ENCODE assay signal across 10 cellular contexts in genomic region chr18:63285332-63285731, GRCh38. TPM values are rescaled to one million over a fixed set of nuclear protein-coding genes. Genes with fewer than 3 reads are reported as not detected.
DNase-seq lines count a peak whose midpoint lies in the region; ATAC-seq, FAIRE-seq and TF ChIP-seq lines count a peak whose summit lies in the region.
"Had no signal": no experiment of that assay in that cellular context is flagged by ENCODE, and none has a peak within 500 bp of the region (broad histone marks: within the 10 kb centered on the region; RNA-seq: fewer than 3 reads in every experiment).

No MANE protein-coding gene starts in this region.

- peaks cover 14% of the 10 kb centered on the region for H3K36me3 Mint-ChIP-seq in activated naive CD8-positive, alpha-beta T cell
- H3K36me3 Mint-ChIP-seq in activated naive CD8-positive, alpha-beta T cell treated with anti-CD3 and anti-CD28 coated beads for 36 hours: peaks cover 41% of the 10 kb centered on the region
- peaks cover 5% of the 10 kb centered on the region for H3K36me3 Mint-ChIP-seq in IgD-negative memory B cell

- H3K36me3 ChIP-seq in transverse colon: peaks cover 0 to 6% (median 0%) of the 10 kb centered on the region in 4 donors

- DNase-seq in activated naive CD8-positive, alpha-beta T cell treated with anti-CD3 and anti-CD28 coated beads for 36 hours: no peak
- DNase-seq in transverse colon (peak; percentile 61), RCC 7860 (ENCODE audit: low spot score) (no peak), G401 (ENCODE audit: low spot score) (no peak), anterior cingulate cortex (lab: John Stamatoyannopoulos, UW) (no peak)
- DNase-seq: AML-193, PC-9 had no signal

- H3K4me3 Mint-ChIP-seq in activated naive CD8-positive, alpha-beta T cell: no peak overlapping the region
- H3K4me3 Mint-ChIP-seq in activated naive CD8-positive, alpha-beta T cell treated with anti-CD3 and anti-CD28 coated beads for 36 hours: no peak overlapping the region
- H3K4me3 Mint-ChIP-seq in IgD-negative memory B cell: peak overlapping the region in 3 of 4 donors; percentile 86 to 95 (median 94)

- peak overlapping the region in 3 of 4 donors; percentile 13 to 72 (median 58) for H3K27ac ChIP-seq in transverse colon
- H3K27ac ChIP-seq: PC-9 had no signal

- intact Hi-C loops in transverse colon (cut with DNase I; ENCODE audit: low total_unique reads): no loop called here

- ATAC-seq in HG02610 (IDR thresholded peaks at IDR 0.05; ENCODE audit: unreplicated experiment): peak; percentile 94

- no peaks in the 10 kb centered on the region for H3K9me3 ChIP-seq in transverse colon

- no peak for TF ChIP-seq EP300 in transverse colon (IDR thresholded peaks at IDR 0.05; ENCODE audit: low read depth)

- no peak overlapping the region for H3K4me3 ChIP-seq in transverse colon
- H3K4me3 ChIP-seq: PC-9 had no signal

- no peaks in the 10 kb centered on the region for H3K9me3 Mint-ChIP-seq in activated naive CD8-positive, alpha-beta T cell (ENCODE audit: low read depth)
- H3K9me3 Mint-ChIP-seq in activated naive CD8-positive, alpha-beta T cell treated with anti-CD3 and anti-CD28 coated beads for 36 hours: no peaks in the 10 kb centered on the region
- H3K9me3 Mint-ChIP-seq in IgD-negative memory B cell: no peaks in the 10 kb centered on the region

- peaks cover 35% of the 10 kb centered on the region for H3K4me1 Mint-ChIP-seq in activated naive CD8-positive, alpha-beta T cell (ENCODE audit: low read depth)
- H3K4me1 Mint-ChIP-seq in activated naive CD8-positive, alpha-beta T cell treated with anti-CD3 and anti-CD28 coated beads for 36 hours: peaks cover 57% of the 10 kb centered on the region
- H3K4me1 Mint-ChIP-seq in IgD-negative memory B cell: peaks cover 37 to 40% (median 39%) of the 10 kb centered on the region in 3 donors

- H3K27me3 ChIP-seq in transverse colon: no peaks in the 10 kb centered on the region

- TF ChIP-seq CTCF in transverse colon (IDR thresholded peaks at IDR 0.05): no peak

- peaks cover 8 to 49% (median 23%) of the 10 kb centered on the region in 4 donors for H3K4me1 ChIP-seq in transverse colon

- TF ChIP-seq POLR2A in transverse colon (IDR thresholded peaks at IDR 0.05): no peak

- H3K27me3 Mint-ChIP-seq in activated naive CD8-positive, alpha-beta T cell: no peaks in the 10 kb centered on the region
- no peaks in the 10 kb centered on the region for H3K27me3 Mint-ChIP-seq in activated naive CD8-positive, alpha-beta T cell treated with anti-CD3 and anti-CD28 coated beads for 36 hours
- H3K27me3 Mint-ChIP-seq in IgD-negative memory B cell: no peaks in the 10 kb centered on the region

- no peak for FAIRE-seq in RCC 7860 (lab: Jason Lieb, UNC)

- H3K27ac Mint-ChIP-seq in activated naive CD8-positive, alpha-beta T cell: peak overlapping the region; percentile 72
- no peak overlapping the region for H3K27ac Mint-ChIP-seq in activated naive CD8-positive, alpha-beta T cell treated with anti-CD3 and anti-CD28 coated beads for 36 hours
- H3K27ac Mint-ChIP-seq in IgD-negative memory B cell: no peak overlapping the region

- 74 to 93% methylated on average over 3 to 6 of the region's 6 CpGs for WGBS in transverse colon (ENCODE audit: low coverage in 1 of 2), 2 donors

- in situ Hi-C loops in transverse colon (cut with MboI; ENCODE audit: low pct_ligation_motif_present in 1 of 4, low pct_unique_long_range_greater_than_20kb in 1 of 4, low sequenced_read_pairs in 3 of 4): no loop called here
- in situ Hi-C loops in G401 (cut with HindIII; ENCODE audit: low sequenced_read_pairs): no loop called here

RNA-seq across cellular contexts. Expression of gene BCL2, which starts 34.2 kb away (rescaled TPM):
- 10 to 100 TPM; 62.8 to 67.3 TPM for total RNA-seq in activated naive CD8-positive, alpha-beta T cell treated with anti-CD3 and anti-CD28 coated beads for 36 hours
- 36.2 TPM for polyA plus RNA-seq in IgD-negative memory B cell
- total RNA-seq in transverse colon: 10 to 100 TPM; 14.3 to 34.8 (median 23.5) TPM
- 9.9 and 18.2 TPM in 2 replicates for total RNA-seq in G401 (2014; rRNA removed; shearing (Covaris generic))

Comparison
In these comparisons a context has a peak if more than half of its experiments do, and no peak if none do; other contexts are left out.
1. H3K4me3 Mint-ChIP-seq: peak in IgD-negative memory B cell (3 of 4); none in activated naive CD8-positive, alpha-beta T cell (single experiment) and activated naive CD8-positive, alpha-beta T cell treated with anti-CD3 and anti-CD28 coated beads for 36 hours (single experiment).